In the genomic region with DNA sequence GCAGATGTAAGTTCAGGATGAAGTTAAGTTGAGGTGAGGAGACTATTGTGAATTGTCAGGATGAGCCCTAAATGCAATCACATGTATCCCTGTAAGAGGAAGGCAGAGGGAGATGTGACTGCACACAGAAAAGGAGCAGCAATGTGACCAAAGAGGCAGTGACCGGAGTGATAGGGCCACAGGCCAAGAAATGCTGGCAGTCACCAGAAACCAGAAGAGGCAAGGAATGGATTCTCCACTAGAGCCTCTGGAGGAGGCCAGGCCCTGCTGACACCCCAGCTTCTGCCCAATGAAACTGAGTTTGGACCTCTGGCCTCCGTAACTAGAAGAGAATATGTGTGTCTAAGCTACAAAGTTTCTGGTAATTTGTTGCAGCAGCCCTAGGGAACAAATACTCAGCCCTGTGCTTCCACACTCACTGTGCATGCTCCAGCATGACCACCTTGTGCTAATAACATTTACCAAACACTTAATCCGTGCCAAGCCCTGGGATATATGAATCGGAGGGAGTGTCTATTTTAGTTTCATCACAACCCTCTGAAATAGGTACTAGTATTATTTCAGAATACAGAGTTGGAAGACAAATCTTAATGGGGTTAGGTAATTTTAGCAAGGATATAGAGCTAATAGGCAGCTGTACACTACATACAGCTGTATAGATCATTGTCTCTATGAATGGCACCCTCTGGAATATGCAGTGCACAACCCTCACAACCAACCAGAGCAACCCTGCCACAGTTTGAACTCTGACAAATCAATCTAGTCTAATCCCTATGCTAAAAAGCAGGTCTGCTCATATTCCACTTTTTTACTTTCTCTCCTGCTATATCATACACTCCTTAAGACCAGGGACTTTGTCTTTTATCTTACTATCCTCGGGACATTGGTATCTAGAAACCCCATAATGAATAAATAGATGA, we compare ENCODE assay signal across 15 cellular contexts. TPM values are rescaled to one million over a fixed set of nuclear protein-coding genes. Genes with fewer than 3 reads are reported as not detected.
DNase-seq lines count a peak whose midpoint lies in the region; ATAC-seq and TF ChIP-seq lines count a peak whose summit lies in the region.
"Had no signal": no experiment of that assay in that cellular context is flagged by ENCODE, and none has a peak within 500 bp of the region (broad histone marks: within the 10 kb centered on the region; RNA-seq: fewer than 3 reads in every experiment).

No MANE protein-coding gene starts in this region.

- TF ChIP-seq CTCF in AG04450 (IDR thresholded peaks at IDR 0.05; ENCODE audit: low read depth, low read length) = no peak
- TF ChIP-seq CTCF in mammary epithelial cell (conservative IDR thresholded peaks at IDR 0.05 in 1 of 2, IDR thresholded peaks at IDR 0.05 in 1 of 2; ENCODE audit: extremely low read depth in 1 of 2, insufficient read depth in 1 of 2, low read depth in 1 of 2, low read length in 2 of 2) = no peak
- no peak for TF ChIP-seq CTCF in fibroblast of villous mesenchyme (IDR thresholded peaks at IDR 0.05; ENCODE audit: insufficient read depth, low read depth, low read length)
- no peak for TF ChIP-seq CTCF in uterus (IDR thresholded peaks at IDR 0.05)

- BruUV-seq in mammary epithelial cell (replicated peaks; lab: Mats Ljungman, UMichigan) = no TSS peak

- DNase-seq in AG04450 (ENCODE audit: low read depth, low spot score) (peak; percentile 55), HPDE6-E6E7 (ENCODE audit: extremely low spot score) (peak; percentile 60), mammary epithelial cell (peak; percentile 92), fibroblast of villous mesenchyme (ENCODE audit: low read depth) (peak; percentile 53), DMS114 treated with DMSO at 0.1 percent for 48 hours (lab: John Stamatoyannopoulos, UW; ENCODE audit: unreplicated experiment) (no peak), uterus (no peak)
- no peak for DNase-seq in activated CD4-positive, alpha-beta T cell treated with anti-CD3 and anti-CD28 coated beads for 1 hour
- DNase-seq: activated naive CD4-positive, alpha-beta T cell treated with anti-CD3 and anti-CD28 coated beads, Interleukin-2, amount 10 ng/mL, durations not matched to agents 7 days and 5 days; NCI-H2107; Right ventricle myocardium superior; stimulated activated CD4-positive, alpha-beta T cell treated with anti-CD3 and anti-CD28 coated beads, Interleukin-2, amount 100 ng/mL, for 24 hours had no signal

- no peaks in the 10 kb centered on the region for H3K27me3 ChIP-seq in AG04450 (ENCODE audit: control insufficient read depth, insufficient read depth, low read length)
- H3K27me3 ChIP-seq in mammary epithelial cell (ENCODE audit: insufficient read depth, low read length) = no peaks in the 10 kb centered on the region
- peaks cover 0 to 4% of the 10 kb centered on the region in 2 donors for H3K27me3 ChIP-seq in uterus

- no peak overlapping the region for H3K4me2 ChIP-seq in mammary epithelial cell (ENCODE audit: insufficient read depth, low read depth, low read length)

- no peaks in the 10 kb centered on the region for H3K79me2 ChIP-seq in mammary epithelial cell (ENCODE audit: insufficient read depth, low read length)

- in situ Hi-C loops in mammary epithelial cell (cut with MboI; ENCODE audit: low sequenced_read_pairs in 2 of 2) = loop anchor here in 1 of 2 donors (10.0 kb wide), 1 partner anchor 247 kb away; no protein-coding TSS in a partner anchor

- CTCF ChIA-PET in AG04450 (lab: Charles Lee) (interaction anchor here (0.5 to 4.3 kb wide), 5 partner anchors 8 to 1081 kb away, joined by 3 to 33 read pairs (median 9); a partner anchor contains a TSS), mammary epithelial cell (lab: Charles Lee; ENCODE audit: low non-redundant PET) (no interaction called here)

- dilution Hi-C loops in mammary epithelial cell (cut with HindIII; ENCODE audit: low sequenced_read_pairs) = no loop called here

- no peak overlapping the region for H3K4me3 ChIP-seq in AG04450 (ENCODE audit: low read depth, low read length)
- no peak overlapping the region for H3K4me3 ChIP-seq in mammary epithelial cell (replicated peaks in 1 of 3; ENCODE audit: insufficient read depth in 1 of 3, low read depth in 2 of 3, low read length in 3 of 3)
- no peak overlapping the region for H3K4me3 ChIP-seq in fibroblast of villous mesenchyme (ENCODE audit: low read depth, low read length)
- no peak overlapping the region for H3K4me3 ChIP-seq in uterus

- intact Hi-C loops in mammary epithelial cell (cut with micrococcal nuclease) (loop anchor here (10.0 kb wide), 1 partner anchor 907 kb away; no protein-coding TSS in a partner anchor), uterus (cut with DNase I; ENCODE audit: low total_unique reads) (no loop called here)

- H3K9ac ChIP-seq in mammary epithelial cell (ENCODE audit: insufficient read depth, low read length) = no peak overlapping the region

- H3K9me3 ChIP-seq in AG04450 (ENCODE audit: control insufficient read depth, insufficient read depth, low read length) = no peaks in the 10 kb centered on the region
- no peaks in the 10 kb centered on the region for H3K9me3 ChIP-seq in mammary epithelial cell (replicated peaks; ENCODE audit: insufficient read depth, low read length)
- H3K9me3 ChIP-seq in uterus = no peaks in the 10 kb centered on the region

- WGBS in mammary epithelial cell (ENCODE audit: low coverage, missing lambda C conversion rate) = 38% methylated on average over 5 of the region's 5 CpGs

- no peak for ATAC-seq in HG02623 (IDR thresholded peaks at IDR 0.05; ENCODE audit: unreplicated experiment)

- H3K36me3 ChIP-seq in mammary epithelial cell (ENCODE audit: insufficient read depth, low read length) (no peaks in the 10 kb centered on the region), uterus (no peaks in the 10 kb centered on the region)

- POLR2A ChIA-PET in AG04450 (lab: Yijun Ruan, JAX) = interaction anchor here (1.3 to 1.4 kb wide), 2 partner anchors 247 to 251 kb away, joined by 3 read pairs; no protein-coding TSS in a partner anchor

- H3K4me1 ChIP-seq in mammary epithelial cell (ENCODE audit: insufficient read depth, low read length) = peaks cover 6% of the 10 kb centered on the region
- H3K4me1 ChIP-seq in uterus = no peaks in the 10 kb centered on the region

- H3K27ac ChIP-seq in AG04450 (ENCODE audit: low read depth, low read length) (no peak overlapping the region), mammary epithelial cell (ENCODE audit: insufficient read depth, low read depth, low read length) (no peak overlapping the region), uterus (no peak overlapping the region)

- peak overlapping the region; percentile 9 for H2AFZ ChIP-seq in mammary epithelial cell (ENCODE audit: low read depth, low read length)

- H4K20me1 ChIP-seq in mammary epithelial cell (ENCODE audit: insufficient read depth, low read length) = no peaks in the 10 kb centered on the region

- no peak for TF ChIP-seq POLR2A in uterus (IDR thresholded peaks at IDR 0.05)

RNA-seq across cellular contexts. Expression of a gene that starts 7.8 kb away (rescaled TPM):
- polyA plus RNA-seq in AG04450 (2011; rRNA removed) = 234 and 317 TPM in 2 replicates
- 45.4 and 73.7 TPM in 2 replicates for polyA minus RNA-seq in AG04450 (2011; rRNA and poly(A)+ RNA removed)
- 10 to 100 TPM; 38.0 to 38.8 TPM for total RNA-seq in mammary epithelial cell
- 30.8 TPM for polyA plus RNA-seq in mammary epithelial cell
- 26.2 TPM for polyA minus RNA-seq in mammary epithelial cell
- 133 and 182 TPM in 2 replicates for total RNA-seq in fibroblast of villous mesenchyme
- total RNA-seq in uterus = 100 to 1,000 TPM in 1 of 4 donors, 10 to 100 TPM in 3; 10.6 to 117 (median 41.9) TPM

RNA-seq across cellular contexts. Expression of a gene that starts 20.8 kb away (rescaled TPM):
- polyA plus RNA-seq in AG04450 (2011; rRNA removed) (not detected in 2 replicates), mammary epithelial cell (0.05 TPM)
- not detected in 2 replicates for polyA minus RNA-seq in AG04450 (2011; rRNA and poly(A)+ RNA removed)
- total RNA-seq in mammary epithelial cell (not detected), fibroblast of villous mesenchyme (not detected in 2 replicates), uterus (under 1 TPM in 1 of 4 donors, not detected in 3; 0.35 TPM)
- not detected for polyA minus RNA-seq in mammary epithelial cell
- total RNA-seq: frontal cortex, Right ventricle myocardium superior had no signal
- polyA plus RNA-seq: neural cell had no signal

RNA-seq across cellular contexts. Expression of a gene that starts 49.7 kb away (rescaled TPM):
- polyA plus RNA-seq in AG04450 (2011; rRNA removed) (not detected in 2 replicates), mammary epithelial cell (not detected)
- polyA minus RNA-seq in AG04450 (2011; rRNA and poly(A)+ RNA removed) = not detected in 2 replicates
- total RNA-seq in mammary epithelial cell (not detected), fibroblast of villous mesenchyme (not detected in 2 replicates), uterus (1 to 10 TPM in 2 of 4 donors, under 1 TPM in 1, not detected in 1; 0.51 to 1.7 (median 1.4) TPM)
- polyA minus RNA-seq in mammary epithelial cell = not detected
- total RNA-seq: cerebellum had no signal
- polyA plus RNA-seq: neural cell had no signal

Comparison
In these comparisons a context has a peak if more than half of its experiments do, and no peak if none do; other contexts are left out.
1. DNase-seq: peak in AG04450 (single experiment), HPDE6-E6E7 (single experiment), mammary epithelial cell (single experiment) and fibroblast of villous mesenchyme (single experiment); none in DMS114 treated with DMSO at 0.1 percent for 48 hours (single experiment), activated CD4-positive, alpha-beta T cell treated with anti-CD3 and anti-CD28 coated beads for 1 hour (single experiment) and uterus (0 of 2).